In genomic region chr1:161502641-161503393, GRCh38 we compare ENCODE assay signal across 1 cellular context.
TF ChIP-seq lines count a peak whose summit lies in the region.

No MANE protein-coding gene starts in this region.

TF ChIP-seq in K562, 482 proteins besides CTCF, POLR2A, EP300 and RAD21 (continued from another document and continues in another):
- TF ChIP-seq PATZ1 (CRISPR knock-in tag; IDR thresholded peaks at IDR 0.05; ENCODE audit: borderline replicate concordance) = no peak
- TF ChIP-seq RNF219 (CRISPR knock-in tag; IDR thresholded peaks at IDR 0.05) = no peak
- TF ChIP-seq, protein P1, sequence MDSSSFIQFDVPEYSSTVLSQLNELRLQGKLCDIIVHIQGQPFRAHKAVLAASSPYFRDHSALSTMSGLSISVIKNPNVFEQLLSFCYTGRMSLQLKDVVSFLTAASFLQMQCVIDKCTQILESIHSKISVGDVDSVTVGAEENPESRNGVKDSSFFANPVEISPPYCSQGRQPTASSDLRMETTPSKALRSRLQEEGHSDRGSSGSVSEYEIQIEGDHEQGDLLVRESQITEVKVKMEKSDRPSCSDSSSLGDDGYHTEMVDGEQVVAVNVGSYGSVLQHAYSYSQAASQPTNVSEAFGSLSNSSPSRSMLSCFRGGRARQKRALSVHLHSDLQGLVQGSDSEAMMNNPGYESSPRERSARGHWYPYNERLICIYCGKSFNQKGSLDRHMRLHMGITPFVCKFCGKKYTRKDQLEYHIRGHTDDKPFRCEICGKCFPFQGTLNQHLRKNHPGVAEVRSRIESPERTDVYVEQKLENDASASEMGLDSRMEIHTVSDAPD (CRISPR knock-in tag; IDR thresholded peaks at IDR 0.05) = no peak
- TF ChIP-seq ZNF717 (CRISPR knock-in tag; IDR thresholded peaks at IDR 0.05) = no peak
- TF ChIP-seq, protein P2, sequence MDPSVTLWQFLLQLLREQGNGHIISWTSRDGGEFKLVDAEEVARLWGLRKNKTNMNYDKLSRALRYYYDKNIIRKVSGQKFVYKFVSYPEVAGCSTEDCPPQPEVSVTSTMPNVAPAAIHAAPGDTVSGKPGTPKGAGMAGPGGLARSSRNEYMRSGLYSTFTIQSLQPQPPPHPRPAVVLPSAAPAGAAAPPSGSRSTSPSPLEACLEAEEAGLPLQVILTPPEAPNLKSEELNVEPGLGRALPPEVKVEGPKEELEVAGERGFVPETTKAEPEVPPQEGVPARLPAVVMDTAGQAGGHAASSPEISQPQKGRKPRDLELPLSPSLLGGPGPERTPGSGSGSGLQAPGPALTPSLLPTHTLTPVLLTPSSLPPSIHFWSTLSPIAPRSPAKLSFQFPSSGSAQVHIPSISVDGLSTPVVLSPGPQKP (CRISPR knock-in tag; IDR thresholded peaks at IDR 0.05) = no peak
- no peak for TF ChIP-seq FOXK1 (CRISPR knock-in tag; IDR thresholded peaks at IDR 0.05; ENCODE audit: borderline replicate concordance)
- no peak for TF ChIP-seq GTF2A2 (tag; IDR thresholded peaks at IDR 0.05)
- TF ChIP-seq ZBTB1 (CRISPR knock-in tag; IDR thresholded peaks at IDR 0.05; ENCODE audit: borderline replicate concordance, low read depth) = no peak
- no peak for TF ChIP-seq RBM25 (IDR thresholded peaks at IDR 0.05; ENCODE audit: low read depth, low read length, severe bottlenecking)
- TF ChIP-seq, protein P3, sequence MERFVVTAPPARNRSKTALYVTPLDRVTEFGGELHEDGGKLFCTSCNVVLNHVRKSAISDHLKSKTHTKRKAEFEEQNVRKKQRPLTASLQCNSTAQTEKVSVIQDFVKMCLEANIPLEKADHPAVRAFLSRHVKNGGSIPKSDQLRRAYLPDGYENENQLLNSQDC (CRISPR knock-in tag; IDR thresholded peaks at IDR 0.05) = no peak
- TF ChIP-seq THRAP3 (IDR thresholded peaks at IDR 0.05; ENCODE audit: borderline replicate concordance) = no peak
- peak; percentile 76; the same call in 1 of the 2 replicates for TF ChIP-seq GTF2E2 (tag; IDR thresholded peaks at IDR 0.05)
- TF ChIP-seq SP1 (CRISPR knock-in tag; IDR thresholded peaks at IDR 0.05) = no peak
- no peak for TF ChIP-seq SIN3A (IDR thresholded peaks at IDR 0.05; ENCODE audit: borderline replicate concordance in 2 of 2, control insufficient read depth in 1 of 2, low read depth in 2 of 2, low read length in 2 of 2)
- TF ChIP-seq, protein P4, sequence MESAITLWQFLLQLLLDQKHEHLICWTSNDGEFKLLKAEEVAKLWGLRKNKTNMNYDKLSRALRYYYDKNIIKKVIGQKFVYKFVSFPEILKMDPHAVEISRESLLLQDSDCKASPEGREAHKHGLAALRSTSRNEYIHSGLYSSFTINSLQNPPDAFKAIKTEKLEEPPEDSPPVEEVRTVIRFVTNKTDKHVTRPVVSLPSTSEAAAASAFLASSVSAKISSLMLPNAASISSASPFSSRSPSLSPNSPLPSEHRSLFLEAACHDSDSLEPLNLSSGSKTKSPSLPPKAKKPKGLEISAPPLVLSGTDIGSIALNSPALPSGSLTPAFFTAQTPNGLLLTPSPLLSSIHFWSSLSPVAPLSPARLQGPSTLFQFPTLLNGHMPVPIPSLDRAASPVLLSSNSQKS (CRISPR knock-in tag; IDR thresholded peaks at IDR 0.05) = no peak
- TF ChIP-seq ZNF134 (CRISPR knock-in tag; conservative IDR thresholded peaks at IDR 0.05) = no peak
- TF ChIP-seq, protein P5, sequence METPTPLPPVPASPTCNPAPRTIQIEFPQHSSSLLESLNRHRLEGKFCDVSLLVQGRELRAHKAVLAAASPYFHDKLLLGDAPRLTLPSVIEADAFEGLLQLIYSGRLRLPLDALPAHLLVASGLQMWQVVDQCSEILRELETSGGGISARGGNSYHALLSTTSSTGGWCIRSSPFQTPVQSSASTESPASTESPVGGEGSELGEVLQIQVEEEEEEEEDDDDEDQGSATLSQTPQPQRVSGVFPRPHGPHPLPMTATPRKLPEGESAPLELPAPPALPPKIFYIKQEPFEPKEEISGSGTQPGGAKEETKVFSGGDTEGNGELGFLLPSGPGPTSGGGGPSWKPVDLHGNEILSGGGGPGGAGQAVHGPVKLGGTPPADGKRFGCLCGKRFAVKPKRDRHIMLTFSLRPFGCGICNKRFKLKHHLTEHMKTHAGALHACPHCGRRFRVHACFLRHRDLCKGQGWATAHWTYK (CRISPR knock-in tag; IDR thresholded peaks at IDR 0.05) = no peak
- TF ChIP-seq NELFE (IDR thresholded peaks at IDR 0.05; ENCODE audit: insufficient read depth, insufficient read length) = no peak
- peak; percentile 87 for TF ChIP-seq SMARCC2 (IDR thresholded peaks at IDR 0.05; ENCODE audit: low read depth)
- TF ChIP-seq CC2D1A (IDR thresholded peaks at IDR 0.05) = peak; percentile 24; the same call in 1 of the 2 replicates
- no peak for TF ChIP-seq ZC3H11A (IDR thresholded peaks at IDR 0.05; ENCODE audit: low read depth, low read length)
- TF ChIP-seq ZNF165 (CRISPR knock-in tag; IDR thresholded peaks at IDR 0.05; ENCODE audit: borderline replicate concordance) = no peak
- TF ChIP-seq, protein P6, sequence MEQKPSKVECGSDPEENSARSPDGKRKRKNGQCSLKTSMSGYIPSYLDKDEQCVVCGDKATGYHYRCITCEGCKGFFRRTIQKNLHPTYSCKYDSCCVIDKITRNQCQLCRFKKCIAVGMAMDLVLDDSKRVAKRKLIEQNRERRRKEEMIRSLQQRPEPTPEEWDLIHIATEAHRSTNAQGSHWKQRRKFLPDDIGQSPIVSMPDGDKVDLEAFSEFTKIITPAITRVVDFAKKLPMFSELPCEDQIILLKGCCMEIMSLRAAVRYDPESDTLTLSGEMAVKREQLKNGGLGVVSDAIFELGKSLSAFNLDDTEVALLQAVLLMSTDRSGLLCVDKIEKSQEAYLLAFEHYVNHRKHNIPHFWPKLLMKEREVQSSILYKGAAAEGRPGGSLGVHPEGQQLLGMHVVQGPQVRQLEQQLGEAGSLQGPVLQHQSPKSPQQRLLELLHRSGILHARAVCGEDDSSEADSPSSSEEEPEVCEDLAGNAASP (IDR thresholded peaks at IDR 0.05) = no peak
- no peak for TF ChIP-seq ZNF384 (IDR thresholded peaks at IDR 0.05; ENCODE audit: low read depth, low read length)
- no peak for TF ChIP-seq MAFK (IDR thresholded peaks at IDR 0.05; ENCODE audit: low read length)
- no peak for TF ChIP-seq MBD1 (CRISPR knock-in tag; IDR thresholded peaks at IDR 0.05)
- TF ChIP-seq MIER1 (IDR thresholded peaks at IDR 0.05; ENCODE audit: low read depth) = no peak
- TF ChIP-seq STAG1 (CRISPR knock-in tag; IDR thresholded peaks at IDR 0.05; ENCODE audit: borderline replicate concordance) = no peak
- peak; percentile 79 for TF ChIP-seq TBP (optimal IDR thresholded peaks at IDR 0.05; ENCODE audit: low read depth, low read length)
- TF ChIP-seq NCOA4 (IDR thresholded peaks at IDR 0.05; ENCODE audit: partially characterized antibody) = no peak
- TF ChIP-seq HEY1 (CRISPR knock-in tag; IDR thresholded peaks at IDR 0.05; ENCODE audit: borderline replicate concordance) = no peak
- TF ChIP-seq DMBX1 (CRISPR knock-in tag; IDR thresholded peaks at IDR 0.05; ENCODE audit: borderline replicate concordance) = no peak
- no peak for TF ChIP-seq TFAP4 (CRISPR knock-in tag; IDR thresholded peaks at IDR 0.05; ENCODE audit: borderline replicate concordance)
- no peak for TF ChIP-seq ZNF311 (CRISPR knock-in tag; IDR thresholded peaks at IDR 0.05)
- TF ChIP-seq ZNF589 (CRISPR knock-in tag; IDR thresholded peaks at IDR 0.05; ENCODE audit: low read depth) = no peak
- TF ChIP-seq TAF9B (IDR thresholded peaks at IDR 0.05; ENCODE audit: partially characterized antibody) = peak; percentile 31
- TF ChIP-seq CSDE1 (IDR thresholded peaks at IDR 0.05) = no peak
- no peak for TF ChIP-seq UBTF (IDR thresholded peaks at IDR 0.05; ENCODE audit: borderline replicate concordance in 1 of 2, low read depth in 2 of 2, low read length in 2 of 2)
- 0 out of 2 replicates have a peak, but pooled peaks have one; percentile 30 for TF ChIP-seq CEBPB (tag; IDR thresholded peaks at IDR 0.05)
- TF ChIP-seq NEUROD1 (IDR thresholded peaks at IDR 0.05; ENCODE audit: borderline replicate concordance, low read depth, low read length, partially characterized antibody) = peak; percentile 36
- TF ChIP-seq ARHGAP35 (IDR thresholded peaks at IDR 0.05; ENCODE audit: partially characterized antibody) = no peak
- TF ChIP-seq HDAC1 (IDR thresholded peaks at IDR 0.05) = peak in 1 of 2 experiments; percentile 28; a peak in 1 of 4 replicates
- TF ChIP-seq TCF15 (CRISPR knock-in tag; IDR thresholded peaks at IDR 0.05) = no peak
- TF ChIP-seq RB1 (IDR thresholded peaks at IDR 0.05; ENCODE audit: low read depth) = no peak
- no peak for TF ChIP-seq E2F5 (CRISPR knock-in tag; IDR thresholded peaks at IDR 0.05)
- TF ChIP-seq NONO (IDR thresholded peaks at IDR 0.05; ENCODE audit: low read depth in 2 of 2, low read length in 1 of 2) = no peak
- no peak for TF ChIP-seq PHF21A (IDR thresholded peaks at IDR 0.05; ENCODE audit: borderline replicate concordance, low read depth)
- TF ChIP-seq LARP7 (IDR thresholded peaks at IDR 0.05) = no peak
